In the genomic region with DNA sequence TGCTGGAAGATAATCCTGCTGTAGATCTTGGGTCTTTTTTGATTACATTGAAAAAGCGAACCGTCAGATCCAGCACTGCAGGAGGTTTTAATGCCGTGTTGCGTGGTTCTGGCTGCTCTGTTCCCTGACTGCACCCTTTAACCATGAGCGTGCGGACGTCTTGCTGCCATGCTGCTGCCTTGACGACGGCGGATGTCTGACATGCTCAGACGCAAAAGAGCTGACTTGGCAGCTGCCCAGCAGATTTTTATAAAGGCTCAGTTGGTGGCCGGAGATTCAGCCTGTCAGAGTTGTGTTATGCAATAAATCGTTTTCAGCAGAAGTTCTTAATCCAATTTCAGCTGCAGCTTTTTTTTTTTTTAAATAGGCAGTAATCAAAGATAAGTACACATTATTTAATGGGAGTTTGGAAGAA, we compare ENCODE assay signal across 8 cellular contexts.
DNase-seq lines count a peak whose midpoint lies in the region; ATAC-seq, FAIRE-seq and TF ChIP-seq lines count a peak whose summit lies in the region.

No MANE protein-coding gene starts in this region.

- H3K14ac ChIP-seq in neuronal stem cell (ENCODE audit: low read length) = no peak overlapping the region

- H3K4ac ChIP-seq in neuronal stem cell (ENCODE audit: low read length) = no peak overlapping the region

- no peak overlapping the region; the same call in none of the 2 replicates for H3K4me3 ChIP-seq in HEK293 (ENCODE audit: low read depth, low read length)
- H3K4me3 ChIP-seq in fibroblast of villous mesenchyme (ENCODE audit: low read depth, low read length) = no peak overlapping the region
- no peak overlapping the region for H3K4me3 ChIP-seq in neuronal stem cell (ENCODE audit: low read length in 2 of 2)

- H3K4me1 ChIP-seq in HEK293 (ENCODE audit: control insufficient read depth, insufficient read depth, low read length) (peaks cover 46% of the 10 kb centered on the region), neuronal stem cell (ENCODE audit: control insufficient read depth in 2 of 2, insufficient read depth in 1 of 2, low read depth in 1 of 2, low read length in 2 of 2) (peaks cover 26 to 43% of the 10 kb centered on the region in 2 donors)

- H3K4me2 ChIP-seq in neuronal stem cell (ENCODE audit: insufficient read depth, low read length, poor library complexity, severe bottlenecking) = no peak overlapping the region

- intact Hi-C loops in activated T-helper 1 cell treated with anti-CD3 and anti-CD28 coated beads, Interleukin-12 subunit alpha, Interleukin-12 subunit beta, Interleukin-2, Interleukin-4 antibody, amounts not matched to agents 30 ng/mL and 10 ng/mL and 1 ng/mL, durations not matched to agents 14 hours and 24 hours and 36 hours (cut with micrococcal nuclease) = no loop called here

- POLR2A ChIA-PET in HEK293 (lab: Yijun Ruan, JAX) = no interaction called here

- H3K23ac ChIP-seq in neuronal stem cell (ENCODE audit: low read depth, low read length, poor library complexity) = no peak overlapping the region

- H3K27me3 ChIP-seq in neuronal stem cell (ENCODE audit: control insufficient read depth in 3 of 3, insufficient read depth in 3 of 3, low read depth in 1 of 3, low read length in 3 of 3) = no peaks in the 10 kb centered on the region

- H3K36me3 ChIP-seq in HEK293 (ENCODE audit: control insufficient read depth in 2 of 2, insufficient read depth in 1 of 2, low read length in 2 of 2) = no peaks in the 10 kb centered on the region
- H3K36me3 ChIP-seq in neuronal stem cell (replicated peaks in 1 of 2; ENCODE audit: control insufficient read depth in 2 of 2, insufficient read depth in 2 of 2, low read length in 2 of 2) = peaks cover 0 to 6% of the 10 kb centered on the region in 2 donors

- no peaks in the 10 kb centered on the region for H3K9me3 Mint-ChIP-seq in activated T-helper 1 cell treated with anti-CD3 and anti-CD28 coated beads, Interleukin-12 subunit alpha, Interleukin-12 subunit beta, Interleukin-2, Interleukin-4 antibody, amounts not matched to agents 30 ng/mL and 10 ng/mL and 1 ng/mL, durations not matched to agents 14 hours and 24 hours and 36 hours

- no peak overlapping the region for H2BK15ac ChIP-seq in neuronal stem cell (ENCODE audit: low read length)

- TF ChIP-seq CTCF in HEK293 (tag by site-specific recombination; IDR thresholded peaks at IDR 0.05) (no peak), fibroblast of villous mesenchyme (IDR thresholded peaks at IDR 0.05; ENCODE audit: insufficient read depth, low read depth, low read length) (no peak)

- H3K18ac ChIP-seq in neuronal stem cell (ENCODE audit: low read length) = no peak overlapping the region

- H2BK5ac ChIP-seq in neuronal stem cell (ENCODE audit: low read length) = no peak overlapping the region

- H3K27ac ChIP-seq in HEK293 (ENCODE audit: extremely low read depth, low read depth, low read length) = peak overlapping the region; percentile 21; the same call in 1 of the 2 replicates
- H3K27ac ChIP-seq in neuronal stem cell (replicated peaks; ENCODE audit: low read length) = no peak overlapping the region

- H3K79me1 ChIP-seq in neuronal stem cell (ENCODE audit: low read depth, low read length) = no peaks in the 10 kb centered on the region

- CTCF ChIA-PET in HEK293 (lab: Yijun Ruan, JAX) = interaction anchor here (0.9 to 1.9 kb wide), 2 partner anchors 25 to 75 kb away, joined by 3 to 5 read pairs; no protein-coding TSS in a partner anchor

- no peak for ATAC-seq in HG03442 (IDR thresholded peaks at IDR 0.05; ENCODE audit: unreplicated experiment)

- H3K9me3 ChIP-seq in HEK293 (ENCODE audit: control insufficient read depth, insufficient read depth, low read depth, low read length) = no peaks in the 10 kb centered on the region
- peaks cover 0 to 5% of the 10 kb centered on the region in 2 donors for H3K9me3 ChIP-seq in neuronal stem cell (replicated peaks in 1 of 2; ENCODE audit: control insufficient read depth in 2 of 2, insufficient read depth in 1 of 2, low read depth in 1 of 2, low read length in 2 of 2)

- no peak overlapping the region for H2AK5ac ChIP-seq in neuronal stem cell (ENCODE audit: low read depth, low read length)

- no peak overlapping the region for H4K91ac ChIP-seq in neuronal stem cell (ENCODE audit: low read depth, low read length, poor library complexity)

- peaks cover 17% of the 10 kb centered on the region for H3K36me3 Mint-ChIP-seq in activated T-helper 1 cell treated with anti-CD3 and anti-CD28 coated beads, Interleukin-12 subunit alpha, Interleukin-12 subunit beta, Interleukin-2, Interleukin-4 antibody, amounts not matched to agents 30 ng/mL and 10 ng/mL and 1 ng/mL, durations not matched to agents 14 hours and 24 hours and 36 hours (ENCODE audit: low read depth)

- no peak overlapping the region for H4K8ac ChIP-seq in neuronal stem cell (ENCODE audit: low read depth, low read length)

- no CpG with 5 or more reads among the region's 13 CpGs for WGBS in neuronal stem cell (ENCODE audit: extremely low coverage in 2 of 2, insufficient read length in 2 of 2, insufficient replicate concordance in 1 of 2), 2 donors

- no peak overlapping the region for H3K4me3 Mint-ChIP-seq in activated T-helper 1 cell treated with anti-CD3 and anti-CD28 coated beads, Interleukin-12 subunit alpha, Interleukin-12 subunit beta, Interleukin-2, Interleukin-4 antibody, amounts not matched to agents 30 ng/mL and 10 ng/mL and 1 ng/mL, durations not matched to agents 14 hours and 24 hours and 36 hours

- no peaks in the 10 kb centered on the region for H3K27me3 Mint-ChIP-seq in activated T-helper 1 cell treated with anti-CD3 and anti-CD28 coated beads, Interleukin-12 subunit alpha, Interleukin-12 subunit beta, Interleukin-2, Interleukin-4 antibody, amounts not matched to agents 30 ng/mL and 10 ng/mL and 1 ng/mL, durations not matched to agents 14 hours and 24 hours and 36 hours (ENCODE audit: insufficient read depth)

- DNase-seq in A172 (ENCODE audit: low spot score) (peak; percentile 34), NCI-H82 treated with DMSO at 0.1 percent for 48 hours (lab: John Stamatoyannopoulos, UW; ENCODE audit: unreplicated experiment) (peak; percentile 94), fibroblast of villous mesenchyme (ENCODE audit: low read depth) (peak; percentile 77), neuronal stem cell (ENCODE audit: low spot score) (peak; percentile 27), urothelium cell line (ENCODE audit: low spot score) (peak; percentile 63)
- DNase-seq in activated T-helper 1 cell treated with anti-CD3 and anti-CD28 coated beads, Interleukin-12 subunit alpha, Interleukin-12 subunit beta, Interleukin-2, Interleukin-4 antibody, amounts not matched to agents 30 ng/mL and 10 ng/mL and 1 ng/mL, durations not matched to agents 14 hours and 24 hours and 36 hours (ENCODE audit: low spot score) = no peak

- no peak overlapping the region for H2BK12ac ChIP-seq in neuronal stem cell (ENCODE audit: low read length)

- H2AFZ ChIP-seq in neuronal stem cell (ENCODE audit: low read length) = no peak overlapping the region

- peak overlapping the region; percentile 27 for H3K27ac Mint-ChIP-seq in activated T-helper 1 cell treated with anti-CD3 and anti-CD28 coated beads, Interleukin-12 subunit alpha, Interleukin-12 subunit beta, Interleukin-2, Interleukin-4 antibody, amounts not matched to agents 30 ng/mL and 10 ng/mL and 1 ng/mL, durations not matched to agents 14 hours and 24 hours and 36 hours

- no peak for FAIRE-seq in urothelium cell line (lab: Jason Lieb, UNC)

- no peak overlapping the region for H3K9ac ChIP-seq in neuronal stem cell (ENCODE audit: low read depth, low read length, poor library complexity)

- no peak overlapping the region for H2BK120ac ChIP-seq in neuronal stem cell (ENCODE audit: low read depth, low read length)

- H3K4me1 Mint-ChIP-seq in activated T-helper 1 cell treated with anti-CD3 and anti-CD28 coated beads, Interleukin-12 subunit alpha, Interleukin-12 subunit beta, Interleukin-2, Interleukin-4 antibody, amounts not matched to agents 30 ng/mL and 10 ng/mL and 1 ng/mL, durations not matched to agents 14 hours and 24 hours and 36 hours (ENCODE audit: low read depth) = peaks cover 50% of the 10 kb centered on the region

TF ChIP-seq in HEK293, 187 proteins besides CTCF, POLR2A, EP300 and RAD21 (continues in another document):
- TF ChIP-seq, protein P1, sequence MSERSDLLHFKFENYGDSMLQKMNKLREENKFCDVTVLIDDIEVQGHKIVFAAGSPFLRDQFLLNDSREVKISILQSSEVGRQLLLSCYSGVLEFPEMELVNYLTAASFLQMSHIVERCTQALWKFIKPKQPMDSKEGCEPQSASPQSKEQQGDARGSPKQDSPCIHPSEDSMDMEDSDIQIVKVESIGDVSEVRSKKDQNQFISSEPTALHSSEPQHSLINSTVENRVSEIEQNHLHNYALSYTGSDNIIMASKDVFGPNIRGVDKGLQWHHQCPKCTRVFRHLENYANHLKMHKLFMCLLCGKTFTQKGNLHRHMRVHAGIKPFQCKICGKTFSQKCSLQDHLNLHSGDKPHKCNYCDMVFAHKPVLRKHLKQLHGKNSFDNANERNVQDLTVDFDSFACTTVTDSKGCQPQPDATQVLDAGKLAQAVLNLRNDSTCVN (tag by site-specific recombination; optimal IDR thresholded peaks at IDR 0.05) = no peak
- TF ChIP-seq SP3 (tag by site-specific recombination; IDR thresholded peaks at IDR 0.05) (no peak), ZNF26 (tag by site-specific recombination; IDR thresholded peaks at IDR 0.05) (no peak), ZNF112 (tag by site-specific recombination; IDR thresholded peaks at IDR 0.05) (no peak), ZNF623 (tag by site-specific recombination; IDR thresholded peaks at IDR 0.05) (no peak)
- TF ChIP-seq, protein P2, sequence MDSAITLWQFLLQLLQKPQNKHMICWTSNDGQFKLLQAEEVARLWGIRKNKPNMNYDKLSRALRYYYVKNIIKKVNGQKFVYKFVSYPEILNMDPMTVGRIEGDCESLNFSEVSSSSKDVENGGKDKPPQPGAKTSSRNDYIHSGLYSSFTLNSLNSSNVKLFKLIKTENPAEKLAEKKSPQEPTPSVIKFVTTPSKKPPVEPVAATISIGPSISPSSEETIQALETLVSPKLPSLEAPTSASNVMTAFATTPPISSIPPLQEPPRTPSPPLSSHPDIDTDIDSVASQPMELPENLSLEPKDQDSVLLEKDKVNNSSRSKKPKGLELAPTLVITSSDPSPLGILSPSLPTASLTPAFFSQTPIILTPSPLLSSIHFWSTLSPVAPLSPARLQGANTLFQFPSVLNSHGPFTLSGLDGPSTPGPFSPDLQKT (IDR thresholded peaks at IDR 0.05; ENCODE audit: borderline replicate concordance, low read depth, low read length) = no peak
